Comparison of ENCODE assay signal across 6 cellular contexts in the genomic region with DNA sequence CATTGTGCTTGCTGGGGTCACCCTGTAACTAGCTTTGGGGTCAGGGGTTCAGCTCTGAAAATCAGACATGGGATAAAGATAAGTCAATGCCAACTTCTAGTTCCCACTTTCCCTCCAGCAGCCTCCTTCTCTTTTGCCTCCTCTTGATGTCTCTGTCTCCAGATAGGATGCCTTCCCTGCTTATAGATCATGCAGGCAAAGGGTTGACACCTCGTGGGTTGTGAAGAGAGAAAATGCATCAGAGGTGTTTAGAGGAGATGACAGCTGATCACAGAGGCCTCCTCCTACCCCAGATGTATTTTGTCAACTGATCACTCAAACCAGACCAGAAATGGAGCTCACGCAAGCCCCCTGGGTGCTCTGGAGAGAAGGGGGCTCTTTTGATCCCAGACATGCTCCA.
"Had no signal": no experiment of that assay in that cellular context is flagged by ENCODE, and none has a peak within 500 bp of the region (broad histone marks: within the 10 kb centered on the region; RNA-seq: fewer than 3 reads in every experiment).

No MANE protein-coding gene starts in this region.

- DNase-seq: IMR-90, KBM-7, KG1 had no signal

- H3K9ac ChIP-seq: KMS-11 had no signal

- H3K4me2 ChIP-seq: KMS-11 had no signal

- H3K4me3 ChIP-seq: K562 had no signal

- H3K27ac ChIP-seq: HL-60, KMS-11 had no signal
